8 cellular contexts compared by ENCODE assay signal in genomic region chr7:12687213-12688171, GRCh38. TPM values are rescaled to one million over a fixed set of nuclear protein-coding genes. Genes with fewer than 3 reads are reported as not detected.
DNase-seq lines count a peak whose midpoint lies in the region; ATAC-seq and TF ChIP-seq lines count a peak whose summit lies in the region.

TSS of gene ARL4A (plus strand) at chr7:12687633. CDS start at chr7:12688255, 622 bp downstream.

- peak within 1 kb of the TSS; percentile 68 for H4K91ac ChIP-seq in trophoblast cell (ENCODE audit: low read depth, low read length)

- H3K4me3 ChIP-seq in GM12875 (ENCODE audit: low read depth, low read length) (peak within 1 kb of the TSS; percentile 77), heart left ventricle (peak within 1 kb of the TSS; percentile 67 to 97 (median 87)), trophoblast cell (ENCODE audit: low read depth, low read length) (peak within 1 kb of the TSS; percentile 93), tibial nerve (peak within 1 kb of the TSS; percentile 83 to 99 (median 97))

- peak within 1 kb of the TSS; percentile 92 for H3K14ac ChIP-seq in trophoblast cell (ENCODE audit: low read length)

- peak within 1 kb of the TSS; percentile 91 for H3K18ac ChIP-seq in trophoblast cell (ENCODE audit: low read length)

- H2BK5ac ChIP-seq in trophoblast cell (ENCODE audit: low read depth, low read length, poor library complexity): peak within 1 kb of the TSS; percentile 29

- no peaks in the 10 kb centered on the region for H3K9me3 ChIP-seq in heart left ventricle
- no peaks in the 10 kb centered on the region for H3K9me3 ChIP-seq in trophoblast cell (ENCODE audit: insufficient read depth, low read depth, low read length)
- H3K9me3 ChIP-seq in tibial nerve: no peaks in the 10 kb centered on the region

- 2% methylated on average over 29 to 51 of the region's 51 CpGs for WGBS in heart left ventricle, 4 donors
- whole genome bisulfite sequencing in trophoblast cell (ENCODE audit: extremely low coverage, insufficient coverage, insufficient read length): no CpG with 5 or more reads among the region's 51 CpGs
- WGBS in tibial nerve, 2 donors: 4 to 6% methylated on average over 24 to 35 of the region's 51 CpGs

- no peak within 1 kb of the TSS for H3K23ac ChIP-seq in trophoblast cell (ENCODE audit: low read length)

- peak within 1 kb of the TSS; percentile 93 for H4K12ac ChIP-seq in trophoblast cell (ENCODE audit: low read depth, low read length)

- H3K4me1 ChIP-seq in heart left ventricle (peaks cover 0 to 20% (median 12%) of the 10 kb centered on the region in 12 donors), trophoblast cell (ENCODE audit: control insufficient read depth in 1 of 2, insufficient read depth in 2 of 2, low read length in 2 of 2) (peaks cover 3 to 4% of the 10 kb centered on the region in 2 experiments), tibial nerve (peaks cover 0 to 33% (median 1%) of the 10 kb centered on the region in 4 donors)

- H3K4ac ChIP-seq in trophoblast cell (ENCODE audit: low read depth, low read length): peak within 1 kb of the TSS; percentile 44

- H2BK12ac ChIP-seq in trophoblast cell (ENCODE audit: low read length): peak within 1 kb of the TSS; percentile 29

- H3K79me1 ChIP-seq in trophoblast cell (ENCODE audit: low read length): peaks cover 7% of the 10 kb centered on the region

- H2AK5ac ChIP-seq in trophoblast cell (ENCODE audit: low read length): no peak within 1 kb of the TSS

- TF ChIP-seq POLR2A in heart left ventricle (IDR thresholded peaks at IDR 0.05) (peak; percentile 76 to 92), tibial nerve (IDR thresholded peaks at IDR 0.05) (peak; percentile 73 to 90)

- DNase-seq in NCI-H1417 treated with DMSO at 0.1 percent for 48 hours (lab: John Stamatoyannopoulos, UW) (peak; percentile 97), amniotic epithelial cell (ENCODE audit: low read depth) (peak; percentile 97), heart left ventricle (peak; percentile 98 to 100 (median 99)), trophoblast cell (peak; percentile 99), tibial nerve (ENCODE audit: low spot score in 2 of 2) (peak; percentile 99 to 100)

- peak within 1 kb of the TSS; percentile 77 for H2BK120ac ChIP-seq in trophoblast cell (ENCODE audit: insufficient read depth, low read length, poor library complexity)

- H3K36me3 ChIP-seq in heart left ventricle (no peaks in the 10 kb centered on the region), trophoblast cell (ENCODE audit: control insufficient read depth in 1 of 2, insufficient read depth in 2 of 2, low read length in 2 of 2) (no peaks in the 10 kb centered on the region), tibial nerve (no peaks in the 10 kb centered on the region)

- H2AFZ ChIP-seq in trophoblast cell (ENCODE audit: insufficient read depth, low read length, poor library complexity): peak within 1 kb of the TSS; percentile 89

- H3K27me3 ChIP-seq in heart left ventricle: no peaks in the 10 kb centered on the region
- H3K27me3 ChIP-seq in trophoblast cell (ENCODE audit: insufficient read depth, low read length): no peaks in the 10 kb centered on the region
- H3K27me3 ChIP-seq in tibial nerve: no peaks in the 10 kb centered on the region

- TF ChIP-seq CTCF in GM12875 (IDR thresholded peaks at IDR 0.05; ENCODE audit: borderline replicate concordance, insufficient read depth, low read depth, low read length) (no peak), heart left ventricle (IDR thresholded peaks at IDR 0.05) (peak in 9 of 12 donors; percentile 29 to 68 (median 51)), tibial nerve (IDR thresholded peaks at IDR 0.05) (peak in 1 of 5 experiments; percentile 25)

- H3K79me2 ChIP-seq in trophoblast cell (ENCODE audit: control insufficient read depth, insufficient read depth, low read length, poor library complexity): peaks cover 2% of the 10 kb centered on the region

- H4K8ac ChIP-seq in trophoblast cell (ENCODE audit: low read depth, low read length): peak within 1 kb of the TSS; percentile 93

- peak within 1 kb of the TSS; percentile 49 to 93 (median 88) for H3K27ac ChIP-seq in heart left ventricle
- H3K27ac ChIP-seq in trophoblast cell (ENCODE audit: low read depth, low read length): peak within 1 kb of the TSS; percentile 60
- peak within 1 kb of the TSS; percentile 82 to 95 (median 94) for H3K27ac ChIP-seq in tibial nerve

- H3K4me2 ChIP-seq in trophoblast cell (ENCODE audit: low read length): peak within 1 kb of the TSS; percentile 67

- ATAC-seq in HG02763 (IDR thresholded peaks at IDR 0.05; ENCODE audit: unreplicated experiment): peak; percentile 86
- ATAC-seq in heart left ventricle: peak; percentile 96 to 98 (median 98)

- intact Hi-C loops in T-helper 1 cell treated with Interleukin-12 subunit alpha and Interleukin-12 subunit beta and Interleukin-4 antibody, amounts not matched to agents 30 ng/mL and 1 ng/mL, for 36 hours (cut with micrococcal nuclease): loop anchor here (1.0 to 5.0 kb wide), 7 partner anchors 28 to 1715 kb away; partner anchors contain the start of genes PHF14 and TMEM106B
- intact Hi-C loops in heart left ventricle (cut with DNase I): loop anchor here (2.0 to 10.0 kb wide), 26 partner anchors 40 to 577 kb away; no protein-coding TSS in a partner anchor

- peak in 1 of 2 donors; percentile 98 for TF ChIP-seq EP300 in tibial nerve (IDR thresholded peaks at IDR 0.05)

- H3K9ac ChIP-seq in trophoblast cell (ENCODE audit: low read length): peak within 1 kb of the TSS; percentile 73

RNA-seq across cellular contexts. Expression of gene ARL4A, which starts in this region (rescaled TPM):
- 10.2 and 11.4 TPM in 2 replicates for total RNA-seq in T-helper 1 cell treated with Interleukin-12 subunit alpha and Interleukin-12 subunit beta and Interleukin-4 antibody, amounts not matched to agents 30 ng/mL and 1 ng/mL, for 36 hours
- total RNA-seq in heart left ventricle: 10 to 100 TPM; 12.8 to 21.4 (median 14.5) TPM
- polyA plus RNA-seq in heart left ventricle: 10 to 100 TPM; 10.5 to 25.9 TPM
- 16.3 and 16.6 TPM in 2 replicates for polyA plus RNA-seq in trophoblast cell (2013)
- total RNA-seq in tibial nerve: 10 to 100 TPM; 27.4 to 44.1 (median 34.2) TPM

Comparison
In these comparisons a context has a peak if more than half of its experiments do, and no peak if none do; other contexts are left out.
1. Peak in every context shown above with its lines: DNase-seq, ATAC-seq, H3K4me3 ChIP-seq and H3K27ac ChIP-seq.